ENCODE assay signal across 8 cellular contexts in the genomic region with DNA sequence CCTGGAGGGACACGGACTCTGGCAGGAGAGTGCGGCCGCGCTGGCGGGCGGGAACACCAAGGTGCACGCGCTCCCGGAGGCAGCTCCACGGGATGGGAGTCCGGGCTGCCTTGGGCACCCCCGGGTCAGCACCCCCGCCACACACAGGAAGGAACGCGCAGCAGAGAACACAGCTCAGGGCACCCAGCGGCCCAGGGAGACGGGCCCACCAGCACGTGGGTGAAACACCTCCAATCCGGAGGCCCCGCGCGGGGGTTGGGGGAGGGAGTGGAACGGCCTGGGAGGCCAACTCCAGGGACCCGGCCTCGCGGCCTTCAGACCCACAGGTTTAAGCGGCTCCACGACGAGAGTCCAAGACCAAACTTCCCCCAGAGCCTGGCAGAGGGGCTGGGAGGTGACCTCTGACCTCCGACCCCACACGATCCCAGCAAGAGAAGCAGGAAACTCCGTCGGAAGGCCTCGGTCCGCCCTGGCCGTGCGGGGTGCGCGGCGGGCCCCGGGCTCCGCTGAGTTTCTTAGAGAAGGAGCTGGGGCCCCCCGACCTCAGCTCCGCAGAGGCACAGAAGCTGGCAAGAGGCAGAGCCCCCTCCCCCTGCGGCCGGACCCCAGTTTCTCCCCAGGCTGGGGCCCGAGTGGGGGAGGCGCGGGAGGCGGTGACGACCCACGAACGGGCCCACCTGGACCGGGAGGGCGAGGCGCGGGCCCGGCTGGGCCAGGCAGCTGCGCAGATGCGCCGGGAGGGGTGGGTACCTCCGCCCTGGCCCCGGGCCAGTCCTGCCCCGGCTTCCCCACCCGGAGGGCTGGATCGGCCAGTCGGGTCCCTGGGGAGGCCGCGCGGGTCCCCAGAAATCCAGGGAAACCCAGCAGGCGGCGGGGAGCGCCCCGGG. TPM values are rescaled to one million over a fixed set of nuclear protein-coding genes. Genes with fewer than 3 reads are reported as not detected.
DNase-seq lines count a peak whose midpoint lies in the region; ATAC-seq and TF ChIP-seq lines count a peak whose summit lies in the region.

No MANE protein-coding gene starts in this region.

- ATAC-seq in HG02870 (IDR thresholded peaks at IDR 0.05; ENCODE audit: unreplicated experiment): no peak

- H3K27ac ChIP-seq in 22Rv1: peak overlapping the region; percentile 76
- peak overlapping the region; percentile 84 for H3K27ac ChIP-seq in HL-60 (replicated peaks)
- H3K27ac ChIP-seq in dorsolateral prefrontal cortex: peak overlapping the region in 58 of 59 donors; percentile 5 to 94 (median 83)

- DNase-seq in HL-60 (ENCODE audit: low read depth in 1 of 2, low spot score in 1 of 2): peak; percentile 86 to 88
- DNase-seq in activated CD4-positive, alpha-beta T cell treated with anti-CD3 and anti-CD28 coated beads, Interleukin-2, amount 50 U/mL, for 1 hour: peak; percentile 58
- DNase-seq in dorsolateral prefrontal cortex: peak in 1 of 10 donors; percentile 51
- DNase-seq in lower leg skin (ENCODE audit: low spot score in 2 of 2): peak in 1 of 2 donors; percentile 96
- DNase-seq in stimulated activated CD8-positive, alpha-beta memory T cell treated with anti-CD3 and anti-CD28 coated beads, Interleukin-15, amount 100 ng/mL, for 1 hour (ENCODE audit: low read depth): peak; percentile 37
- no peak for DNase-seq in glutamatergic neuron

- no peaks in the 10 kb centered on the region for H3K36me3 Mint-ChIP-seq in glutamatergic neuron (ENCODE audit: unreplicated experiment)

- 4% methylated on average over 23 to 41 of the region's 74 CpGs for WGBS in lower leg skin, 2 donors

- peaks cover 10% of the 10 kb centered on the region for H3K27me3 Mint-ChIP-seq in glutamatergic neuron (ENCODE audit: unreplicated experiment)

- TF ChIP-seq CTCF in 22Rv1 (IDR thresholded peaks at IDR 0.05): no peak
- TF ChIP-seq CTCF in HL-60 (IDR thresholded peaks at IDR 0.05; ENCODE audit: insufficient read depth, low read length): no peak
- TF ChIP-seq CTCF in dorsolateral prefrontal cortex (IDR thresholded peaks at IDR 0.05 in 54 of 56, conservative IDR thresholded peaks at IDR 0.05 in 2 of 56; ENCODE audit: low read depth in 1 of 56, partially characterized antibody in 56 of 56): no peak
- TF ChIP-seq CTCF in lower leg skin (IDR thresholded peaks at IDR 0.05): no peak
- no peak for TF ChIP-seq CTCF in glutamatergic neuron (IDR thresholded peaks at IDR 0.05; ENCODE audit: partially characterized antibody, unreplicated experiment)

- H3K27ac Mint-ChIP-seq in glutamatergic neuron (ENCODE audit: unreplicated experiment): no peak overlapping the region

- peaks cover 6% of the 10 kb centered on the region for H3K4me1 Mint-ChIP-seq in glutamatergic neuron (ENCODE audit: low read depth, unreplicated experiment)

- H3K27me3 ChIP-seq in HL-60 (ENCODE audit: insufficient read depth, poor library complexity, severe bottlenecking) (no peaks in the 10 kb centered on the region), dorsolateral prefrontal cortex (peaks cover 0 to 6% (median 0%) of the 10 kb centered on the region in 45 donors)

- no peak for TF ChIP-seq POLR2A in lower leg skin (IDR thresholded peaks at IDR 0.05)

- no peak overlapping the region for H3K4me3 Mint-ChIP-seq in glutamatergic neuron (ENCODE audit: unreplicated experiment)

- H3K4me3 ChIP-seq in HL-60 (replicated peaks; ENCODE audit: insufficient read depth, low read length): peak overlapping the region; percentile 63
- peak overlapping the region; percentile 33 to 79 (median 67) for H3K4me3 ChIP-seq in dorsolateral prefrontal cortex
- peak overlapping the region; percentile 43 for H3K4me3 ChIP-seq in lower leg skin (ENCODE audit: low read depth, poor library complexity, severe bottlenecking)

- intact Hi-C loops in dorsolateral prefrontal cortex (cut with DNase I): no loop called here
- intact Hi-C loops in lower leg skin (cut with DNase I; ENCODE audit: low total_unique reads): no loop called here

- H3K9me3 Mint-ChIP-seq in glutamatergic neuron (ENCODE audit: unreplicated experiment): peaks cover 10% of the 10 kb centered on the region

RNA-seq across cellular contexts. Expression of a gene that starts 0.9 kb away (rescaled TPM):
- total RNA-seq in dorsolateral prefrontal cortex: 100 to 1,000 TPM in 46 of 120 experiments, 10 to 100 TPM in 74; 55.9 to 246 (median 94.8) TPM
- 10 to 100 TPM in 3 of 4 donors, 1 to 10 TPM in 1; 9.1 to 17.3 (median 13.4) TPM for total RNA-seq in lower leg skin
- 3.9 TPM for total RNA-seq in glutamatergic neuron (ENCODE audit: unreplicated experiment)

RNA-seq across cellular contexts. Expression of a gene that starts 24.4 kb away (rescaled TPM):
- total RNA-seq in dorsolateral prefrontal cortex (10 to 100 TPM; 19.3 to 53.2 (median 34.1) TPM), lower leg skin (10 to 100 TPM; 52.3 to 62.9 (median 55.1) TPM), glutamatergic neuron (ENCODE audit: unreplicated experiment) (16.0 TPM)
